13 cellular contexts compared by ENCODE assay signal in genomic region chr1:91737650-91738049, GRCh38.
DNase-seq lines count a peak whose midpoint lies in the region; ATAC-seq and TF ChIP-seq lines count a peak whose summit lies in the region.
"Had no signal": no experiment of that assay in that cellular context is flagged by ENCODE, and none has a peak within 500 bp of the region (broad histone marks: within the 10 kb centered on the region; RNA-seq: fewer than 3 reads in every experiment).

No MANE protein-coding gene starts in this region.

- H3K9me3 Mint-ChIP-seq in neural crest cell: peaks cover 5% of the 10 kb centered on the region
- peaks cover 19% of the 10 kb centered on the region for H3K9me3 Mint-ChIP-seq in type B pancreatic cell

- H3K4me1 Mint-ChIP-seq in neural crest cell (peaks cover 18% of the 10 kb centered on the region), type B pancreatic cell (ENCODE audit: unreplicated experiment) (peaks cover 33% of the 10 kb centered on the region)

- peaks cover 62 to 96% (median 92%) of the 10 kb centered on the region in 4 donors for H3K4me1 ChIP-seq in esophagus muscularis mucosa

- H3K4me3 Mint-ChIP-seq in neural crest cell (no peak overlapping the region), type B pancreatic cell (no peak overlapping the region)

- ATAC-seq in GM21825 (IDR thresholded peaks at IDR 0.05; ENCODE audit: unreplicated experiment) (no peak), HG03565 (IDR thresholded peaks at IDR 0.05; ENCODE audit: unreplicated experiment) (no peak)
- ATAC-seq: GM12878 had no signal

- TF ChIP-seq CTCF in RWPE1 (conservative IDR thresholded peaks at IDR 0.05; ENCODE audit: low read depth): no peak
- no peak for TF ChIP-seq CTCF in esophagus muscularis mucosa (IDR thresholded peaks at IDR 0.05)
- no peak for TF ChIP-seq CTCF in neural crest cell (conservative IDR thresholded peaks at IDR 0.05)
- no peak for TF ChIP-seq CTCF in type B pancreatic cell (conservative IDR thresholded peaks at IDR 0.05)

- WGBS in esophagus muscularis mucosa: 87% methylated on average over 4 of the region's 4 CpGs

- H3K36me3 Mint-ChIP-seq in neural crest cell (ENCODE audit: low read depth) (peaks cover 28% of the 10 kb centered on the region), type B pancreatic cell (peaks cover 34% of the 10 kb centered on the region)

- H3K27ac Mint-ChIP-seq in neural crest cell (ENCODE audit: unreplicated experiment) (peak overlapping the region; percentile 80), type B pancreatic cell (peak overlapping the region; percentile 96)

- H3K4me3 ChIP-seq in esophagus muscularis mucosa: no peak overlapping the region
- H3K4me3 ChIP-seq: GM12878, left lung, SJCRH30 had no signal

- H3K27me3 Mint-ChIP-seq in neural crest cell (ENCODE audit: low read depth) (no peaks in the 10 kb centered on the region), type B pancreatic cell (no peaks in the 10 kb centered on the region)
- H3K27me3 Mint-ChIP-seq: CD4-positive, alpha-beta memory T cell had no signal

- H3K9me3 ChIP-seq in esophagus muscularis mucosa: no peaks in the 10 kb centered on the region
- H3K9me3 ChIP-seq: left lung, SJCRH30 had no signal

- intact Hi-C loops in esophagus muscularis mucosa (cut with DNase I): loop anchor here (5.0 kb wide), 1 partner anchor 90 kb away; no protein-coding TSS in a partner anchor

- CTCF ChIA-PET in RWPE1 (lab: Yijun Ruan, JAX): no interaction called here

- peaks cover 0 to 20% (median 11%) of the 10 kb centered on the region in 4 donors for H3K36me3 ChIP-seq in esophagus muscularis mucosa
- H3K36me3 ChIP-seq: left lung, SJCRH30 had no signal

- no peak for DNase-seq in RWPE1 (ENCODE audit: low spot score)
- DNase-seq in esophagus muscularis mucosa (ENCODE audit: extremely low spot score): no peak
- no peak for DNase-seq in neural crest cell (ENCODE audit: low read depth, low spot score)
- DNase-seq in type B pancreatic cell (ENCODE audit: extremely low spot score, unreplicated experiment): no peak
- no peak for DNase-seq in NCI-H345 (lab: John Stamatoyannopoulos, UW)
- DNase-seq: activated effector memory CD4-positive, alpha-beta T cell treated with anti-CD3 and anti-CD28 coated beads, Interleukin-2, amount 50 U/mL, for 16 hours; CD4-positive, alpha-beta memory T cell; left lung; SJCRH30; stimulated activated CD8-positive, alpha-beta memory T cell treated with anti-CD3 and anti-CD28 coated beads, Interleukin-4, amount 100 ng/mL, for 48 hours had no signal

- TF ChIP-seq POLR2A in esophagus muscularis mucosa (IDR thresholded peaks at IDR 0.05; ENCODE audit: low read depth): no peak

- POLR2A ChIA-PET in RWPE1 (lab: Yijun Ruan, JAX; ENCODE audit: low non-redundant PET): no interaction called here

- TF ChIP-seq EP300 in esophagus muscularis mucosa (IDR thresholded peaks at IDR 0.05): no peak

- H3K27ac ChIP-seq in RWPE1 (peak overlapping the region; percentile 92), esophagus muscularis mucosa (replicated peaks in 1 of 4) (peak overlapping the region; percentile 79 to 90 (median 87))
- H3K27ac ChIP-seq: SJCRH30 had no signal

- no peaks in the 10 kb centered on the region for H3K27me3 ChIP-seq in esophagus muscularis mucosa
- H3K27me3 ChIP-seq: left lung, SJCRH30 had no signal
